ENCODE assay signal across 12 cellular contexts in genomic region chr2:11770531-11771188, GRCh38.
"Had no signal": no experiment of that assay in that cellular context is flagged by ENCODE, and none has a peak within 500 bp of the region (broad histone marks: within the 10 kb centered on the region; RNA-seq: fewer than 3 reads in every experiment).

No MANE protein-coding gene starts in this region.

- H3K4me1 ChIP-seq: sigmoid colon, uterus had no signal

- ATAC-seq: heart right ventricle, left lobe of liver, mucosa of descending colon had no signal

- H3K36me3 ChIP-seq: uterus had no signal

- H3K4me3 ChIP-seq: cardiac muscle cell, heart right ventricle, mucosa of descending colon, sigmoid colon, SJSA1, uterus had no signal

- H3K27ac ChIP-seq: cardiac muscle cell, heart right ventricle, sigmoid colon, SJSA1, uterus had no signal

- H3K27me3 ChIP-seq: cardiac muscle cell, heart right ventricle, sigmoid colon, SJSA1, uterus had no signal

- H3K9me3 ChIP-seq: heart right ventricle, mucosa of descending colon, sigmoid colon, SJSA1, uterus had no signal

- DNase-seq: activated CD4-positive, alpha-beta T cell treated with anti-CD3 and anti-CD28 coated beads for 48 hours; foreskin melanocyte; heart right ventricle; mucosa of descending colon; stimulated activated CD4-positive, alpha-beta T cell treated with anti-CD3 and anti-CD28 coated beads, Interleukin-2, amount 100 ng/mL, for 24 hours; stimulated activated naive CD4-positive, alpha-beta T cell treated with Interleukin-2 at 50 U/mL for 16 hours; SW 1271; uterus had no signal
